In genomic region chr9:79233542-79233941, GRCh38 we compare ENCODE assay signal across 8 cellular contexts.
A peak's percentile ranks its signal among the peaks of the same experiment; 100 is the strongest.
DNase-seq lines count a peak whose midpoint lies in the region; ATAC-seq and TF ChIP-seq lines count a peak whose summit lies in the region.

No MANE protein-coding gene starts in this region.

- no peaks in the 10 kb centered on the region for H3K79me2 ChIP-seq in Karpas-422 (ENCODE audit: low read length)

- DNase-seq in AG04450 (ENCODE audit: low read depth, low spot score) (no peak), Karpas-422 (peak; percentile 76), epithelial cell of esophagus (ENCODE audit: low read depth) (peak; percentile 67), lower leg skin (ENCODE audit: low spot score in 2 of 2) (no peak), tibial nerve (ENCODE audit: low spot score in 2 of 2) (no peak)
- no peak for DNase-seq in stimulated activated CD4-positive, alpha-beta T cell treated with anti-CD3 and anti-CD28 coated beads, Interleukin-4, amount 100 ng/mL, for 24 hours

- H3K9me3 ChIP-seq in AG04450 (ENCODE audit: control insufficient read depth, insufficient read depth, low read length) (no peaks in the 10 kb centered on the region), Karpas-422 (ENCODE audit: low read length) (peaks cover 3% of the 10 kb centered on the region; the same call in 1 of the 2 replicates), tibial nerve (peaks cover 0 to 13% (median 0%) of the 10 kb centered on the region in 4 donors)

- TF ChIP-seq POLR2A in lower leg skin (IDR thresholded peaks at IDR 0.05) (no peak), tibial nerve (IDR thresholded peaks at IDR 0.05) (no peak)

- intact Hi-C loops in lower leg skin (cut with DNase I; ENCODE audit: low total_unique reads), result no loop called here

- TF ChIP-seq CTCF in AG04450 (IDR thresholded peaks at IDR 0.05; ENCODE audit: low read depth, low read length) (peak; percentile 42), epithelial cell of esophagus (IDR thresholded peaks at IDR 0.05; ENCODE audit: insufficient read depth, low read depth, low read length, missing control alignments) (peak; percentile 53), lower leg skin (IDR thresholded peaks at IDR 0.05) (no peak), tibial nerve (IDR thresholded peaks at IDR 0.05) (no peak)

- no peak overlapping the region for H3K4me3 ChIP-seq in AG04450 (ENCODE audit: low read depth, low read length)
- H3K4me3 ChIP-seq in Karpas-422 (ENCODE audit: low read length), result no peak overlapping the region
- H3K4me3 ChIP-seq in epithelial cell of esophagus (ENCODE audit: low read length), result no peak overlapping the region
- H3K4me3 ChIP-seq in lower leg skin (ENCODE audit: low read depth, poor library complexity, severe bottlenecking), result no peak overlapping the region
- H3K4me3 ChIP-seq in tibial nerve, result no peak overlapping the region

- H3K36me3 ChIP-seq in Karpas-422 (ENCODE audit: insufficient read depth, low read length) (no peaks in the 10 kb centered on the region), tibial nerve (no peaks in the 10 kb centered on the region)

- H3K27me3 ChIP-seq in AG04450 (ENCODE audit: control insufficient read depth, insufficient read depth, low read length) (no peaks in the 10 kb centered on the region), Karpas-422 (ENCODE audit: low read length) (no peaks in the 10 kb centered on the region), tibial nerve (no peaks in the 10 kb centered on the region)

- no peaks in the 10 kb centered on the region for H4K20me1 ChIP-seq in Karpas-422 (ENCODE audit: insufficient read depth, low read depth, low read length)

- 91 to 94% methylated on average over 2 of the region's 2 CpGs for WGBS in lower leg skin, 2 donors
- WGBS in tibial nerve, 2 donors, result 92 to 93% methylated on average over 2 of the region's 2 CpGs

- H3K9ac ChIP-seq in Karpas-422 (ENCODE audit: low read length), result no peak overlapping the region

- CTCF ChIA-PET in AG04450 (lab: Charles Lee), result interaction anchor here (0.7 to 4.0 kb wide), 5 partner anchors 21 to 794 kb away, joined by 3 to 17 read pairs (median 3); no protein-coding TSS in a partner anchor

- ATAC-seq in GM18867 (IDR thresholded peaks at IDR 0.05; ENCODE audit: unreplicated experiment), result peak; percentile 71
- ATAC-seq in activated CD4-positive, CD25-positive, alpha-beta regulatory T cell treated with anti-CD3 and anti-CD28 coated beads, Interleukin-2, amount 50 U/mL, for 24 hours, result no peak

- POLR2A ChIA-PET in AG04450 (lab: Yijun Ruan, JAX), result no interaction called here

- H3K4me1 ChIP-seq in Karpas-422 (ENCODE audit: low read length) (no peaks in the 10 kb centered on the region), tibial nerve (no peaks in the 10 kb centered on the region)

- H3K4me2 ChIP-seq in Karpas-422 (ENCODE audit: low read depth, low read length, poor library complexity, severe bottlenecking), result no peak overlapping the region

- H3K9me2 ChIP-seq in Karpas-422 (replicated peaks; ENCODE audit: insufficient read depth, low read length), result no peaks in the 10 kb centered on the region

- H3K27ac ChIP-seq in AG04450 (ENCODE audit: low read depth, low read length) (no peak overlapping the region), Karpas-422 (ENCODE audit: low read length) (no peak overlapping the region), tibial nerve (no peak overlapping the region)

- no peak for TF ChIP-seq EP300 in tibial nerve (IDR thresholded peaks at IDR 0.05)

- H2AFZ ChIP-seq in Karpas-422 (ENCODE audit: low read length), result no peak overlapping the region

Comparison
In these comparisons a context has a peak if more than half of its experiments do, and no peak if none do; other contexts are left out.
1. DNase-seq: peak in Karpas-422 (single experiment) and epithelial cell of esophagus (single experiment); none in AG04450 (single experiment), stimulated activated CD4-positive, alpha-beta T cell treated with anti-CD3 and anti-CD28 coated beads, Interleukin-4, amount 100 ng/mL, for 24 hours (single experiment), lower leg skin (0 of 2) and tibial nerve (0 of 2).
2. CTCF ChIP-seq: peak in AG04450 (single experiment) and epithelial cell of esophagus (single experiment); none in lower leg skin (0 of 3) and tibial nerve (0 of 5).